In genomic region chr9:133335924-133336811, GRCh38 we compare ENCODE assay signal across 8 cellular contexts. TPM values are rescaled to one million over a fixed set of nuclear protein-coding genes. Genes with fewer than 3 reads are reported as not detected.
DNase-seq lines count a peak whose midpoint lies in the region; ATAC-seq lines count a peak whose summit lies in the region.

Gene SURF6, minus strand, starts transcription at chr9:133336188. Its CDS starts 56 bp downstream, at chr9:133336132.

- DNase-seq in COR-L47 (lab: John Stamatoyannopoulos, UW) (peak; percentile 92), HUDEP-2 (lab: John Stamatoyannopoulos, UW; ENCODE audit: unreplicated experiment in 76 of 76) (peak in 73 of 76 experiments; percentile 28 to 95 (median 88)), NOMO-1 treated with DMSO at 0.1 percent for 48 hours (lab: John Stamatoyannopoulos, UW; ENCODE audit: unreplicated experiment) (peak; percentile 87), medulla oblongata (ENCODE audit: extremely low spot score) (peak; percentile 89)
- peak; percentile 88 for DNase-seq in effector CD8-positive, alpha-beta T cell (lab: John Stamatoyannopoulos, UW)
- peak; percentile 84 to 89 (median 85) for DNase-seq in stimulated activated CD4-positive, alpha-beta T cell treated with anti-CD3 and anti-CD28 coated beads, TNF-alpha, amount 100 ng/mL, for 4 hours (ENCODE audit: low read depth in 3 of 3)

- CTCF ChIA-PET in activated CD8-positive, alpha-beta memory T cell treated with anti-CD3 and anti-CD28 coated beads for 36 hours (lab: Charles Lee), result interaction anchor here (0.7 to 1.0 kb wide), 2 partner anchors 35 to 124 kb away, joined by 3 read pairs; no protein-coding TSS in a partner anchor

- peak; percentile 86 for ATAC-seq in GM21390 (IDR thresholded peaks at IDR 0.05; ENCODE audit: unreplicated experiment)

- POLR2A ChIA-PET in activated CD8-positive, alpha-beta memory T cell treated with anti-CD3 and anti-CD28 coated beads for 36 hours (lab: Charles Lee), result interaction anchor here (0.5 to 1.5 kb wide), 7 partner anchors 12 to 933 kb away, joined by 3 to 9 read pairs (median 4); partner anchors contain the start of genes MED22 and RPL7A

RNA-seq across cellular contexts. Expression of gene SURF6, which starts in this region (rescaled TPM):
- total RNA-seq in activated CD8-positive, alpha-beta memory T cell treated with anti-CD3 and anti-CD28 coated beads for 36 hours, result 10 to 100 TPM; 33.0 to 34.2 TPM

Comparison
In these comparisons a context has a peak if more than half of its experiments do, and no peak if none do; other contexts are left out.
1. Peak in every context shown above with its lines: DNase-seq and ATAC-seq.